In genomic region chr11:110182886-110183285, GRCh38 we compare ENCODE assay signal across 15 cellular contexts.
DNase-seq lines count a peak whose midpoint lies in the region; TF ChIP-seq lines count a peak whose summit lies in the region.
"Had no signal": no experiment of that assay in that cellular context is flagged by ENCODE, and none has a peak within 500 bp of the region (broad histone marks: within the 10 kb centered on the region; RNA-seq: fewer than 3 reads in every experiment).

No MANE protein-coding gene starts in this region.

- intact Hi-C loops in posterior vena cava (cut with DNase I): no loop called here
- intact Hi-C loops in Caco-2 (cut with micrococcal nuclease; ENCODE audit: unreplicated experiment): no loop called here

- BruUV-seq in Caco-2 (replicated peaks; lab: Mats Ljungman, UMichigan): no TSS peak

- H3F3A ChIP-seq in GM23248 (ENCODE audit: insufficient read depth): peaks cover 10% of the 10 kb centered on the region; the same call in 1 of the 2 replicates

- H3K9me3 Mint-ChIP-seq in Caco-2 (ENCODE audit: unreplicated experiment) (no peaks in the 10 kb centered on the region), progenitor cell of endocrine pancreas (ENCODE audit: low read depth) (no peaks in the 10 kb centered on the region), immature natural killer cell (no peaks in the 10 kb centered on the region)
- H3K9me3 Mint-ChIP-seq: CD8-positive, alpha-beta T cell; memory B cell had no signal

- DNase-seq in GM23248: peak; percentile 85
- peak; percentile 68 for DNase-seq in MG63
- DNase-seq in amniotic epithelial cell (ENCODE audit: low read depth): peak; percentile 78
- peak; percentile 41 for DNase-seq in posterior vena cava (ENCODE audit: low spot score)
- DNase-seq in Caco-2: no peak
- no peak for DNase-seq in progenitor cell of endocrine pancreas (ENCODE audit: low spot score, unreplicated experiment)
- DNase-seq in immature natural killer cell: no peak
- DNase-seq: activated CD4-positive, alpha-beta T cell treated with anti-CD3 and anti-CD28 coated beads for 1 hour; activated T-cell treated with anti-CD3 and anti-CD28 coated beads, Interleukin-2, amount 50 U/mL, for 1 hour; CD8-positive, alpha-beta T cell; NCI-H1048; NCI-H446 treated with DMSO at 0.1 percent for 48 hours; stimulated activated naive CD4-positive, alpha-beta T cell treated with Interleukin-2 at 50 U/mL for 16 hours had no signal

- H3K27me3 ChIP-seq in GM23248 (replicated peaks; ENCODE audit: insufficient read depth): no peaks in the 10 kb centered on the region
- H3K27me3 ChIP-seq in MG63: no peaks in the 10 kb centered on the region
- H3K27me3 ChIP-seq in Caco-2 (replicated peaks; ENCODE audit: control insufficient read depth, insufficient read depth, low read length): no peaks in the 10 kb centered on the region
- H3K27me3 ChIP-seq: neutrophil had no signal

- H3K36me3 Mint-ChIP-seq in Caco-2 (ENCODE audit: insufficient read depth, unreplicated experiment): no peaks in the 10 kb centered on the region
- no peaks in the 10 kb centered on the region for H3K36me3 Mint-ChIP-seq in progenitor cell of endocrine pancreas (ENCODE audit: insufficient read depth)
- H3K36me3 Mint-ChIP-seq in immature natural killer cell: no peaks in the 10 kb centered on the region
- H3K36me3 Mint-ChIP-seq: CD8-positive, alpha-beta T cell; memory B cell had no signal

- H3K4me3 Mint-ChIP-seq in Caco-2 (ENCODE audit: unreplicated experiment) (no peak overlapping the region), progenitor cell of endocrine pancreas (ENCODE audit: low read depth) (no peak overlapping the region), immature natural killer cell (no peak overlapping the region)
- H3K4me3 Mint-ChIP-seq: CD8-positive, alpha-beta T cell; memory B cell had no signal

- peaks cover 23% of the 10 kb centered on the region for H3K4me1 ChIP-seq in GM23248 (ENCODE audit: insufficient read depth)
- peaks cover 5% of the 10 kb centered on the region for H3K4me1 ChIP-seq in Caco-2

- POLR2A ChIA-PET in Caco-2 (lab: Charles Lee): no interaction called here

- 68 to 71% methylated on average over 5 of the region's 5 CpGs for WGBS in GM23248 (ENCODE audit: low coverage in 1 of 2, low lambda C conversion rate in 2 of 2, missing lambda C conversion rate in 2 of 2), 2 experiments

- H3K27ac ChIP-seq in GM23248: no peak overlapping the region
- H3K27ac ChIP-seq: neutrophil had no signal

- CTCF ChIA-PET in Caco-2 (lab: Charles Lee): no interaction called here

- H3K9ac ChIP-seq in GM23248: no peak overlapping the region

- H3K9me3 ChIP-seq in GM23248 (ENCODE audit: low read depth) (no peaks in the 10 kb centered on the region), MG63 (no peaks in the 10 kb centered on the region), Caco-2 (no peaks in the 10 kb centered on the region)
- H3K9me3 ChIP-seq: neutrophil had no signal

- in situ Hi-C loops in GM23248 (cut with MboI): no loop called here

- H3K27me3 Mint-ChIP-seq in Caco-2 (ENCODE audit: insufficient read depth, unreplicated experiment) (no peaks in the 10 kb centered on the region), progenitor cell of endocrine pancreas (peaks cover 4% of the 10 kb centered on the region), immature natural killer cell (ENCODE audit: low read depth in 3 of 3) (peaks cover 0 to 2% (median 0%) of the 10 kb centered on the region in 3 donors)

- H3K27ac Mint-ChIP-seq in Caco-2 (ENCODE audit: unreplicated experiment) (no peak overlapping the region), progenitor cell of endocrine pancreas (no peak overlapping the region), immature natural killer cell (no peak overlapping the region)
- H3K27ac Mint-ChIP-seq: CD8-positive, alpha-beta T cell; memory B cell had no signal

- no peaks in the 10 kb centered on the region for H4K20me1 ChIP-seq in GM23248 (ENCODE audit: insufficient read depth)

- H3K4me2 ChIP-seq in GM23248 (ENCODE audit: unreplicated experiment): no peak overlapping the region

- no peaks in the 10 kb centered on the region for H3K9me2 ChIP-seq in GM23248 (ENCODE audit: insufficient read depth)

- H3K4me3 ChIP-seq in GM23248: no peak overlapping the region
- no peak overlapping the region for H3K4me3 ChIP-seq in MG63
- no peak overlapping the region for H3K4me3 ChIP-seq in Caco-2 (ENCODE audit: low read depth, low read length)

- H3K4me1 Mint-ChIP-seq in Caco-2 (ENCODE audit: low read depth, unreplicated experiment) (peaks cover 7% of the 10 kb centered on the region), progenitor cell of endocrine pancreas (ENCODE audit: low read depth) (peaks cover 13% of the 10 kb centered on the region), immature natural killer cell (no peaks in the 10 kb centered on the region)

- TF ChIP-seq CTCF in Caco-2 (IDR thresholded peaks at IDR 0.05; ENCODE audit: insufficient read depth in 1 of 2, low read depth in 1 of 2, low read length in 1 of 2, severe bottlenecking in 1 of 2, unreplicated experiment in 1 of 2) (no peak), progenitor cell of endocrine pancreas (IDR thresholded peaks at IDR 0.05; ENCODE audit: unreplicated experiment) (no peak)

- no peak overlapping the region for H2AFZ ChIP-seq in GM23248

- no peaks in the 10 kb centered on the region for H3K36me3 ChIP-seq in GM23248 (ENCODE audit: low read depth)
- H3K36me3 ChIP-seq in MG63: no peaks in the 10 kb centered on the region
- no peaks in the 10 kb centered on the region for H3K36me3 ChIP-seq in Caco-2 (ENCODE audit: control insufficient read depth, insufficient read depth, low read length)
- H3K36me3 ChIP-seq: neutrophil had no signal

- H3K79me2 ChIP-seq in GM23248 (ENCODE audit: insufficient read depth): no peaks in the 10 kb centered on the region

Comparison
In these comparisons a context has a peak if more than half of its experiments do, and no peak if none do; other contexts are left out.
1. DNase-seq: peak in GM23248 (single experiment), MG63 (single experiment), amniotic epithelial cell (single experiment) and posterior vena cava (single experiment); none in Caco-2 (0 of 2), progenitor cell of endocrine pancreas (single experiment) and immature natural killer cell (0 of 3).